ENCODE assay signal across 29 cellular contexts in genomic region chr2:177557794-177558193, GRCh38.
"Had no signal": no experiment of that assay in that cellular context is flagged by ENCODE, and none has a peak within 500 bp of the region (broad histone marks: within the 10 kb centered on the region; RNA-seq: fewer than 3 reads in every experiment).

No MANE protein-coding gene starts in this region.

- H3K4me3 ChIP-seq: stomach, suprapubic skin, testis, thoracic aorta, thyroid gland, tibial artery, tibial nerve, transverse colon, upper lobe of left lung, upper lobe of right lung, uterus, vagina had no signal

- H3K27ac Mint-ChIP-seq: stimulated activated effector memory CD8-positive, alpha-beta T cell treated with anti-CD3 and anti-CD28 coated beads, Interleukin-12 subunit alpha, Interleukin-12 subunit beta, amount 100 ng/mL, for 72 hours; stimulated activated memory B cell treated with anti-CD40 and anti-IgM and Interleukin-4, amounts not matched to agents 10 μg/mL and 1 μg/mL and 100 μg/mL, for 72 hours; stimulated activated naive B cell treated with anti-CD40 and anti-IgM and Interleukin-4, amounts not matched to agents 10 μg/mL and 1 μg/mL and 100 μg/mL, for 72 hours; stimulated activated naive CD8-positive, alpha-beta T cell treated with anti-CD3 and anti-CD28 coated beads, Interleukin-15, amount 100 ng/mL, for 72 hours; stimulated activated naive CD8-positive, alpha-beta T cell treated with anti-CD3 and anti-CD28 coated beads, Interleukin-15, Interleukin-2, amounts not matched to agents 100 ng/mL and 50 ng/mL, for 24 hours; type B pancreatic cell had no signal

- H3K9me3 ChIP-seq: stomach, suprapubic skin, testis, thoracic aorta, thyroid gland, tibial artery, tibial nerve, transverse colon, upper lobe of left lung, upper lobe of right lung, uterus, vagina had no signal

- H3K27ac ChIP-seq: stomach, suprapubic skin, testis, thoracic aorta, thyroid gland, tibial artery, tibial nerve, transverse colon, upper lobe of left lung, upper lobe of right lung, uterus, vagina had no signal

- H3K36me3 ChIP-seq: stomach, suprapubic skin, thoracic aorta, thyroid gland, tibial artery, tibial nerve, transverse colon, upper lobe of left lung, upper lobe of right lung, uterus, vagina had no signal

- ATAC-seq: stimulated activated effector memory CD8-positive, alpha-beta T cell treated with anti-CD3 and anti-CD28 coated beads, Interleukin-12 subunit alpha, Interleukin-12 subunit beta, amount 100 ng/mL, for 72 hours; stimulated activated memory B cell treated with anti-CD40 and anti-IgM and Interleukin-4, amounts not matched to agents 10 μg/mL and 1 μg/mL and 100 μg/mL, for 72 hours; stimulated activated naive B cell treated with anti-CD40 and anti-IgM and Interleukin-4, amounts not matched to agents 10 μg/mL and 1 μg/mL and 100 μg/mL, for 72 hours; stimulated activated naive CD8-positive, alpha-beta T cell treated with anti-CD3 and anti-CD28 coated beads, Interleukin-15, amount 100 ng/mL, for 72 hours; stimulated activated naive CD8-positive, alpha-beta T cell treated with anti-CD3 and anti-CD28 coated beads, Interleukin-15, Interleukin-2, amounts not matched to agents 100 U/mL and 50 U/mL, for 24 hours; upper lobe of right lung had no signal

- H3K36me3 Mint-ChIP-seq: type B pancreatic cell had no signal

- H3K9me3 Mint-ChIP-seq: stimulated activated effector memory CD8-positive, alpha-beta T cell treated with anti-CD3 and anti-CD28 coated beads, Interleukin-12 subunit alpha, Interleukin-12 subunit beta, amount 100 ng/mL, for 72 hours; stimulated activated naive CD8-positive, alpha-beta T cell treated with anti-CD3 and anti-CD28 coated beads, Interleukin-15, Interleukin-2, amounts not matched to agents 100 ng/mL and 50 ng/mL, for 24 hours had no signal

- DNase-seq: stimulated activated CD4-positive, alpha-beta T cell treated with anti-CD3 and anti-CD28 coated beads, Interleukin-2, amount 100 ng/mL, for 48 hours; stimulated activated CD4-positive, alpha-beta T cell treated with anti-CD3 and anti-CD28 coated beads, Interleukin-4, amount 100 ng/mL, for 1 hour; stimulated activated CD4-positive, alpha-beta T cell treated with anti-CD3 and anti-CD28 coated beads, Interleukin-4, amount 100 ng/mL, for 24 hours; stimulated activated CD4-positive, alpha-beta T cell treated with anti-CD3 and anti-CD28 coated beads, Interleukin-4, amount 100 ng/mL, for 4 hours; stimulated activated CD8-positive, alpha-beta memory T cell treated with anti-CD3 and anti-CD28 coated beads, Interleukin-4, amount 100 ng/mL, for 48 hours; stimulated activated naive B cell treated with anti-CD40 and anti-IgM and Interleukin-4, amounts not matched to agents 10 μg/mL and 1 μg/mL and 100 μg/mL, for 72 hours; stimulated activated naive CD4-positive, alpha-beta T cell; stimulated activated naive CD4-positive, alpha-beta T cell treated with Interleukin-2 at 50 U/mL for 16 hours; stimulated activated naive CD8-positive, alpha-beta T cell treated with anti-CD3 and anti-CD28 coated beads, Interleukin-15, amount 100 ng/mL, for 72 hours; stimulated activated naive CD8-positive, alpha-beta T cell treated with anti-CD3 and anti-CD28 coated beads, Interleukin-15, Interleukin-2, amounts not matched to agents 100 U/mL and 50 U/mL, for 24 hours; stomach; substantia nigra; testis; thyroid gland; tibial artery; transverse colon; trophoblast cell; upper lobe of left lung; upper lobe of right lung; uterus had no signal

- H3K4me1 ChIP-seq: testis, thyroid gland, tibial artery, upper lobe of right lung, uterus, vagina had no signal

- H3K27me3 ChIP-seq: stomach, suprapubic skin, testis, thyroid gland, tibial artery, tibial nerve, transverse colon, upper lobe of left lung, upper lobe of right lung, uterus, vagina had no signal

- FAIRE-seq: urothelium cell line had no signal

- H3K4me3 Mint-ChIP-seq: stimulated activated effector memory CD8-positive, alpha-beta T cell treated with anti-CD3 and anti-CD28 coated beads, Interleukin-12 subunit alpha, Interleukin-12 subunit beta, amount 100 ng/mL, for 72 hours; stimulated activated memory B cell treated with anti-CD40 and anti-IgM and Interleukin-4, amounts not matched to agents 10 μg/mL and 1 μg/mL and 100 μg/mL, for 72 hours; stimulated activated naive B cell treated with anti-CD40 and anti-IgM and Interleukin-4, amounts not matched to agents 10 μg/mL and 1 μg/mL and 100 μg/mL, for 72 hours; stimulated activated naive CD8-positive, alpha-beta T cell treated with anti-CD3 and anti-CD28 coated beads, Interleukin-15, amount 100 ng/mL, for 72 hours; stimulated activated naive CD8-positive, alpha-beta T cell treated with anti-CD3 and anti-CD28 coated beads, Interleukin-15, Interleukin-2, amounts not matched to agents 100 ng/mL and 50 ng/mL, for 24 hours; type B pancreatic cell had no signal

- H3K27me3 Mint-ChIP-seq: stimulated activated memory B cell treated with anti-CD40 and anti-IgM and Interleukin-4, amounts not matched to agents 10 μg/mL and 1 μg/mL and 100 μg/mL, for 72 hours; stimulated activated naive B cell treated with anti-CD40 and anti-IgM and Interleukin-4, amounts not matched to agents 10 μg/mL and 1 μg/mL and 100 μg/mL, for 72 hours; stimulated activated naive CD8-positive, alpha-beta T cell treated with anti-CD3 and anti-CD28 coated beads, Interleukin-15, Interleukin-2, amounts not matched to agents 100 ng/mL and 50 ng/mL, for 24 hours; type B pancreatic cell had no signal
